In the genomic region with DNA sequence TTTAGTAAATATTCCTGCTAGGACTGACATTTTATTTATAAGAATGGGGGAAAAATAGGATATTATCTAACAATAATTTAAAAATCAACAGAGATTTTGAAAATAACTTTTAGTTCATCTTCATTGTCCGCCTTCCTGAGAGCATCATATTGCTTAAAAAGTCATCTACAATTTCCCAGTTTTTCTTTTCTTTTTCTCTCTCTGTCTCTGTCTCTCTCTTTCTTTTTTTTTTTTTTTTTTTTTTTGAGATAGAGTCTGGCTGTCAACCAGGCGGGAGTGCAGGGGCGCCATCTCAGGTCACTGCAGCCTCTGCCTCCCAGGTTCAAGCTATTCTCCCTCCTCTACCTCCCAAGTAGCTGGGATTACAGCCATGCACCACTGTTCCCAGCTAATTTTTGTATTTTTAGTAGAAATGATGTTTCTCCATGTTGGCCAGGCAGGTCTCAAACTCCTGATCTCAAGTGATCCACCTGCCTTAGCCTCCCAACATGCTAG, we compare ENCODE assay signal across 24 cellular contexts.
"Had no signal": no experiment of that assay in that cellular context is flagged by ENCODE, and none has a peak within 500 bp of the region (broad histone marks: within the 10 kb centered on the region; RNA-seq: fewer than 3 reads in every experiment).

No MANE protein-coding gene starts in this region.

- H3K4me3 ChIP-seq: dorsolateral prefrontal cortex, gastrocnemius medialis, left ventricle myocardium inferior, lower lobe of right lung, spleen, tibial nerve, upper lobe of right lung, vagina had no signal

- H3K4me1 ChIP-seq: gastrocnemius medialis, left ventricle myocardium inferior, lower lobe of right lung, tibial nerve, upper lobe of right lung, vagina had no signal

- H3K9me3 ChIP-seq: gastrocnemius medialis, left ventricle myocardium inferior, lower lobe of right lung, neutrophil, spleen, tibial nerve, upper lobe of right lung, vagina had no signal

- ATAC-seq: esophagus mucosa; gastrocnemius medialis; left cardiac atrium; lower lobe of right lung; natural killer cell treated with Interleukin-12 subunit alpha and Interleukin-12 subunit beta and Interleukin-15 and Interleukin-18, amount 100 ng/mL, for 72 hours; sciatic nerve; stimulated activated memory B cell treated with anti-CD40 and anti-IgM and Interleukin-4, amounts not matched to agents 10 μg/mL and 1 μg/mL and 100 μg/mL, for 72 hours; upper lobe of right lung had no signal

- DNase-seq: cortex of kidney; dorsolateral prefrontal cortex; effector CD8-positive, alpha-beta T cell; gastrocnemius medialis; immature natural killer cell; kidney; left cardiac atrium; left ventricle myocardium inferior; lower lobe of right lung; midbrain; spleen; stimulated activated CD4-positive, alpha-beta T cell treated with anti-CD3 and anti-CD28 coated beads, Interleukin-15, amount 100 ng/mL, for 24 hours; stimulated activated CD4-positive, alpha-beta T cell treated with anti-CD3 and anti-CD28 coated beads, Interleukin-1b, Interleukin-23, amount 100 ng/mL, for 48 hours; stimulated activated CD4-positive, alpha-beta T cell treated with anti-CD3 and anti-CD28 coated beads, Interleukin-4, amount 100 ng/mL, for 24 hours; upper lobe of right lung had no signal

- H3K4me1 Mint-ChIP-seq: immature natural killer cell; memory B cell; stimulated activated memory B cell treated with anti-CD40 and anti-IgM and Interleukin-4, amounts not matched to agents 10 μg/mL and 1 μg/mL and 100 μg/mL, for 72 hours had no signal

- H3K36me3 Mint-ChIP-seq: memory B cell; stimulated activated memory B cell treated with anti-CD40 and anti-IgM and Interleukin-4, amounts not matched to agents 10 μg/mL and 1 μg/mL and 100 μg/mL, for 72 hours had no signal

- H3K27me3 Mint-ChIP-seq: memory B cell; natural killer cell treated with Interleukin-12 subunit alpha and Interleukin-12 subunit beta and Interleukin-15 and Interleukin-18, amount 100 ng/mL, for 72 hours; stimulated activated memory B cell treated with anti-CD40 and anti-IgM and Interleukin-4, amounts not matched to agents 10 μg/mL and 1 μg/mL and 100 μg/mL, for 72 hours; stimulated activated naive CD8-positive, alpha-beta T cell treated with anti-CD3 and anti-CD28 coated beads, Interleukin-15, Interleukin-2, amounts not matched to agents 100 ng/mL and 50 ng/mL, for 24 hours had no signal

- H3K27ac ChIP-seq: dorsolateral prefrontal cortex, gastrocnemius medialis, left ventricle myocardium inferior, lower lobe of right lung, spleen, tibial nerve, upper lobe of right lung, vagina had no signal

- H3K9me3 Mint-ChIP-seq: memory B cell; stimulated activated memory B cell treated with anti-CD40 and anti-IgM and Interleukin-4, amounts not matched to agents 10 μg/mL and 1 μg/mL and 100 μg/mL, for 72 hours; stimulated activated naive CD8-positive, alpha-beta T cell treated with anti-CD3 and anti-CD28 coated beads, Interleukin-15, Interleukin-2, amounts not matched to agents 100 ng/mL and 50 ng/mL, for 24 hours had no signal

- H3K27me3 ChIP-seq: gastrocnemius medialis, neutrophil, spleen, tibial nerve, upper lobe of right lung, vagina had no signal

- H3K27ac Mint-ChIP-seq: immature natural killer cell; memory B cell; natural killer cell treated with Interleukin-12 subunit alpha and Interleukin-12 subunit beta and Interleukin-15 and Interleukin-18, amount 100 ng/mL, for 72 hours; stimulated activated memory B cell treated with anti-CD40 and anti-IgM and Interleukin-4, amounts not matched to agents 10 μg/mL and 1 μg/mL and 100 μg/mL, for 72 hours; stimulated activated naive CD8-positive, alpha-beta T cell treated with anti-CD3 and anti-CD28 coated beads, Interleukin-15, Interleukin-2, amounts not matched to agents 100 ng/mL and 50 ng/mL, for 24 hours had no signal

- H3K36me3 ChIP-seq: gastrocnemius medialis, left ventricle myocardium inferior, lower lobe of right lung, neutrophil, spleen, tibial nerve, upper lobe of right lung, vagina had no signal

- H3K4me3 Mint-ChIP-seq: immature natural killer cell; memory B cell; natural killer cell treated with Interleukin-12 subunit alpha and Interleukin-12 subunit beta and Interleukin-15 and Interleukin-18, amount 100 ng/mL, for 72 hours; stimulated activated memory B cell treated with anti-CD40 and anti-IgM and Interleukin-4, amounts not matched to agents 10 μg/mL and 1 μg/mL and 100 μg/mL, for 72 hours; stimulated activated naive CD8-positive, alpha-beta T cell treated with anti-CD3 and anti-CD28 coated beads, Interleukin-15, Interleukin-2, amounts not matched to agents 100 ng/mL and 50 ng/mL, for 24 hours had no signal
